In genomic region chr10:92142512-92142911, GRCh38 we compare ENCODE assay signal across 15 cellular contexts.
DNase-seq lines count a peak whose midpoint lies in the region; ATAC-seq and TF ChIP-seq lines count a peak whose summit lies in the region.
"Had no signal": no experiment of that assay in that cellular context is flagged by ENCODE, and none has a peak within 500 bp of the region (broad histone marks: within the 10 kb centered on the region; RNA-seq: fewer than 3 reads in every experiment).

No MANE protein-coding gene starts in this region.

- in situ Hi-C loops in Panc1 (cut with HindIII; ENCODE audit: low pct_unique_long_range_greater_than_20kb, low sequenced_read_pairs), result no loop called here

- TF ChIP-seq CTCF in Panc1 (IDR thresholded peaks at IDR 0.05), result peak; percentile 19; the same call in 1 of the 2 replicates
- peak; percentile 12 for TF ChIP-seq CTCF in mesothelial cell of epicardium (IDR thresholded peaks at IDR 0.05; ENCODE audit: unreplicated experiment)

- peak overlapping the region; percentile 57; the same call in 1 of the 2 replicates for H3K27ac ChIP-seq in Panc1 (ENCODE audit: low read length)
- H3K27ac ChIP-seq: prostate gland had no signal

- intact Hi-C loops in Panc1 (cut with micrococcal nuclease; ENCODE audit: unreplicated experiment), result no loop called here
- intact Hi-C loops in activated CD4-positive, alpha-beta T cell treated with anti-CD3 and anti-CD28 coated beads, Interleukin-2, amount 10 ng/mL, durations not matched to agents 24 days and 14 days (cut with micrococcal nuclease), result no loop called here

- peaks cover 4% of the 10 kb centered on the region for H3K9me3 Mint-ChIP-seq in mesothelial cell of epicardium
- H3K9me3 Mint-ChIP-seq in activated CD4-positive, alpha-beta T cell treated with anti-CD3 and anti-CD28 coated beads, Interleukin-2, amount 10 ng/mL, durations not matched to agents 24 days and 14 days, result no peaks in the 10 kb centered on the region
- H3K9me3 Mint-ChIP-seq: activated naive CD4-positive, alpha-beta T cell treated with anti-CD3 and anti-CD28 coated beads, Interleukin-2, amount 50 U/mL, for 72 hours; stimulated activated effector memory CD8-positive, alpha-beta T cell treated with anti-CD3 and anti-CD28 coated beads, Interleukin-12 subunit alpha, Interleukin-12 subunit beta, amount 100 ng/mL, for 72 hours had no signal

- peaks cover 13% of the 10 kb centered on the region for H3K36me3 Mint-ChIP-seq in mesothelial cell of epicardium
- peaks cover 14% of the 10 kb centered on the region for H3K36me3 Mint-ChIP-seq in activated CD4-positive, alpha-beta T cell treated with anti-CD3 and anti-CD28 coated beads, Interleukin-2, amount 10 ng/mL, durations not matched to agents 24 days and 14 days (ENCODE audit: low read depth)
- H3K36me3 Mint-ChIP-seq: stimulated activated effector memory CD8-positive, alpha-beta T cell treated with anti-CD3 and anti-CD28 coated beads, Interleukin-12 subunit alpha, Interleukin-12 subunit beta, amount 100 ng/mL, for 72 hours had no signal

- H3K4me3 Mint-ChIP-seq in mesothelial cell of epicardium, result no peak overlapping the region
- H3K4me3 Mint-ChIP-seq in activated CD4-positive, alpha-beta T cell treated with anti-CD3 and anti-CD28 coated beads, Interleukin-2, amount 10 ng/mL, durations not matched to agents 24 days and 14 days, result no peak overlapping the region
- H3K4me3 Mint-ChIP-seq: stimulated activated effector memory CD8-positive, alpha-beta T cell treated with anti-CD3 and anti-CD28 coated beads, Interleukin-12 subunit alpha, Interleukin-12 subunit beta, amount 100 ng/mL, for 72 hours had no signal

- CTCF ChIA-PET in Panc1 (lab: Charles Lee), result interaction anchor here (0.6 kb wide), 1 partner anchor 50 kb away, joined by 3 read pairs; no protein-coding TSS in a partner anchor

- POLR2A ChIA-PET in Panc1 (lab: Charles Lee), result no interaction called here

- BruUV-seq in Panc1 (replicated peaks; lab: Mats Ljungman, UMichigan), result no TSS peak

- H3K4me1 Mint-ChIP-seq in mesothelial cell of epicardium, result peaks cover 3% of the 10 kb centered on the region
- no peaks in the 10 kb centered on the region for H3K4me1 Mint-ChIP-seq in activated CD4-positive, alpha-beta T cell treated with anti-CD3 and anti-CD28 coated beads, Interleukin-2, amount 10 ng/mL, durations not matched to agents 24 days and 14 days
- H3K4me1 Mint-ChIP-seq: stimulated activated effector memory CD8-positive, alpha-beta T cell treated with anti-CD3 and anti-CD28 coated beads, Interleukin-12 subunit alpha, Interleukin-12 subunit beta, amount 100 ng/mL, for 72 hours had no signal

- H3K4me1 ChIP-seq in Panc1 (ENCODE audit: control insufficient read depth, insufficient read depth, low read length), result peaks cover 21% of the 10 kb centered on the region
- H3K4me1 ChIP-seq: prostate gland had no signal

- no peaks in the 10 kb centered on the region for H3K27me3 ChIP-seq in Panc1 (ENCODE audit: control insufficient read depth, insufficient read depth, low read length)

- H3K9me3 ChIP-seq in Panc1 (ENCODE audit: control insufficient read depth, insufficient read depth, low read depth, low read length), result no peaks in the 10 kb centered on the region
- H3K9me3 ChIP-seq: prostate gland had no signal

- peak; percentile 4 for ATAC-seq in HG02973 (IDR thresholded peaks at IDR 0.05; ENCODE audit: unreplicated experiment)
- ATAC-seq in Panc1, result peak; percentile 85
- ATAC-seq in GM18517 (IDR thresholded peaks at IDR 0.05; ENCODE audit: unreplicated experiment), result no peak
- no peak for ATAC-seq in HG03039 (IDR thresholded peaks at IDR 0.05; ENCODE audit: unreplicated experiment)
- ATAC-seq: activated naive CD4-positive, alpha-beta T cell treated with anti-CD3 and anti-CD28 coated beads, Interleukin-2, amount 50 U/mL, for 72 hours; stimulated activated effector memory CD8-positive, alpha-beta T cell treated with anti-CD3 and anti-CD28 coated beads, Interleukin-12 subunit alpha, Interleukin-12 subunit beta, amount 100 ng/mL, for 72 hours had no signal

- no peaks in the 10 kb centered on the region for H3K36me3 ChIP-seq in Panc1 (ENCODE audit: control insufficient read depth, insufficient read depth, low read length)
- H3K36me3 ChIP-seq: prostate gland had no signal

- no peak overlapping the region for H3K4me3 ChIP-seq in Panc1 (ENCODE audit: low read depth in 2 of 2, low read length in 2 of 2)
- H3K4me3 ChIP-seq: prostate gland had no signal

- H3K27ac Mint-ChIP-seq in mesothelial cell of epicardium, result no peak overlapping the region
- no peak overlapping the region for H3K27ac Mint-ChIP-seq in activated CD4-positive, alpha-beta T cell treated with anti-CD3 and anti-CD28 coated beads, Interleukin-2, amount 10 ng/mL, durations not matched to agents 24 days and 14 days
- H3K27ac Mint-ChIP-seq: activated naive CD4-positive, alpha-beta T cell treated with anti-CD3 and anti-CD28 coated beads, Interleukin-2, amount 50 U/mL, for 72 hours; stimulated activated effector memory CD8-positive, alpha-beta T cell treated with anti-CD3 and anti-CD28 coated beads, Interleukin-12 subunit alpha, Interleukin-12 subunit beta, amount 100 ng/mL, for 72 hours had no signal

- DNase-seq in DMS114 treated with DMSO at 0.1 percent for 48 hours (lab: John Stamatoyannopoulos, UW; ENCODE audit: unreplicated experiment), result peak; percentile 17
- DNase-seq in Panc1 (ENCODE audit: low read depth, low spot score), result no peak
- DNase-seq in mesothelial cell of epicardium (ENCODE audit: low spot score in 2 of 2, unreplicated experiment in 2 of 2), result no peak
- DNase-seq in COR-L47 (lab: John Stamatoyannopoulos, UW), result no peak
- no peak for DNase-seq in activated CD4-positive, alpha-beta T cell treated with anti-CD3 and anti-CD28 coated beads, Interleukin-2, amount 10 ng/mL, durations not matched to agents 24 days and 14 days
- DNase-seq: C1 segment of cervical spinal cord; cortex of kidney; GF-D8; stimulated activated CD4-positive, alpha-beta T cell treated with anti-CD3 and anti-CD28 coated beads, Interleukin-2, amount 100 ng/mL, for 24 hours had no signal

- H3K27me3 Mint-ChIP-seq in mesothelial cell of epicardium (ENCODE audit: low read depth), result no peaks in the 10 kb centered on the region
- H3K27me3 Mint-ChIP-seq in activated CD4-positive, alpha-beta T cell treated with anti-CD3 and anti-CD28 coated beads, Interleukin-2, amount 10 ng/mL, durations not matched to agents 24 days and 14 days, result no peaks in the 10 kb centered on the region

Comparison
In these comparisons a context has a peak if more than half of its experiments do, and no peak if none do; other contexts are left out.
1. ATAC-seq: peak in HG02973 (single experiment) and Panc1 (single experiment); none in GM18517 (single experiment) and HG03039 (single experiment).